Comparison of ENCODE assay signal across 24 cellular contexts in genomic region chr1:172460177-172460576, GRCh38. TPM values are rescaled to one million over a fixed set of nuclear protein-coding genes. Genes with fewer than 3 reads are reported as not detected.
"Had no signal": no experiment of that assay in that cellular context is flagged by ENCODE, and none has a peak within 500 bp of the region (broad histone marks: within the 10 kb centered on the region; RNA-seq: fewer than 3 reads in every experiment).

No MANE protein-coding gene starts in this region.

- H3K4me1 ChIP-seq: left lung, right atrium auricular region had no signal

- H3K36me3 ChIP-seq: gastrocnemius medialis, heart left ventricle, left lung, right atrium auricular region had no signal

- DNase-seq: activated CD4-positive, alpha-beta T cell treated with anti-CD3 and anti-CD28 coated beads, Interleukin-2, amount 50 U/mL, for 1 hour; activated naive CD4-positive, alpha-beta T cell; activated naive CD8-positive, alpha-beta T cell treated with anti-CD3 and anti-CD28 coated beads, Interleukin-2, amount 10 ng/mL, durations not matched to agents 7 days and 5 days; anterior cingulate cortex; cerebellar nuclear complex; dermis blood vessel endothelial cell; effector memory CD8-positive, alpha-beta T cell; gastrocnemius medialis; heart left ventricle; kidney; left lung; natural killer cell; nucleus accumbens; stimulated activated CD4-positive, alpha-beta T cell treated with anti-CD3 and anti-CD28 coated beads, Interleukin-15, amount 100 ng/mL, for 24 hours; stimulated activated CD4-positive, alpha-beta T cell treated with anti-CD3 and anti-CD28 coated beads, Interleukin-4, amount 100 ng/mL, for 1 hour; stimulated activated naive CD4-positive, alpha-beta T cell; T-cell; T-helper 9 cell had no signal

- H3K4me3 ChIP-seq: gastrocnemius medialis, heart left ventricle, left lung, right atrium auricular region had no signal

- H3K27ac Mint-ChIP-seq: activated naive CD8-positive, alpha-beta T cell treated with anti-CD3 and anti-CD28 coated beads, Interleukin-2, amount 10 ng/mL, durations not matched to agents 7 days and 5 days; activated T-helper 1 cell treated with anti-CD3 and anti-CD28 coated beads, Interleukin-12 subunit alpha, Interleukin-12 subunit beta, Interleukin-2, Interleukin-4 antibody, amounts not matched to agents 30 ng/mL and 10 ng/mL and 1 ng/mL, durations not matched to agents 14 hours and 24 hours and 36 hours; effector memory CD8-positive, alpha-beta T cell; memory B cell; natural killer cell; T-cell had no signal

- H3K4me3 Mint-ChIP-seq: activated naive CD8-positive, alpha-beta T cell treated with anti-CD3 and anti-CD28 coated beads, Interleukin-2, amount 10 ng/mL, durations not matched to agents 7 days and 5 days; activated T-helper 1 cell treated with anti-CD3 and anti-CD28 coated beads, Interleukin-12 subunit alpha, Interleukin-12 subunit beta, Interleukin-2, Interleukin-4 antibody, amounts not matched to agents 30 ng/mL and 10 ng/mL and 1 ng/mL, durations not matched to agents 14 hours and 24 hours and 36 hours; effector memory CD8-positive, alpha-beta T cell; memory B cell; natural killer cell; T-cell had no signal

- H3K9me3 ChIP-seq: gastrocnemius medialis, heart left ventricle, left lung, right atrium auricular region had no signal

- H3K36me3 Mint-ChIP-seq: activated naive CD8-positive, alpha-beta T cell treated with anti-CD3 and anti-CD28 coated beads, Interleukin-2, amount 10 ng/mL, durations not matched to agents 7 days and 5 days; memory B cell; natural killer cell; T-cell had no signal

- H3K9me3 Mint-ChIP-seq: activated naive CD8-positive, alpha-beta T cell treated with anti-CD3 and anti-CD28 coated beads, Interleukin-2, amount 10 ng/mL, durations not matched to agents 7 days and 5 days; activated T-helper 1 cell treated with anti-CD3 and anti-CD28 coated beads, Interleukin-12 subunit alpha, Interleukin-12 subunit beta, Interleukin-2, Interleukin-4 antibody, amounts not matched to agents 30 ng/mL and 10 ng/mL and 1 ng/mL, durations not matched to agents 14 hours and 24 hours and 36 hours; effector memory CD8-positive, alpha-beta T cell; memory B cell; natural killer cell; T-cell had no signal

- H3K27ac ChIP-seq: epithelial cell of prostate, gastrocnemius medialis, heart left ventricle, left lung, right atrium auricular region had no signal

- H3K27me3 ChIP-seq: gastrocnemius medialis, heart left ventricle, left lung, right atrium auricular region had no signal

- ATAC-seq: effector memory CD8-positive, alpha-beta T cell; gastrocnemius medialis; heart left ventricle; natural killer cell; T-cell had no signal

- H3K4me1 Mint-ChIP-seq: memory B cell, natural killer cell, T-cell had no signal

RNA-seq across cellular contexts. Expression of gene C1orf105, which starts 39.7 kb away (rescaled TPM):
- total RNA-seq: activated CD8-positive, alpha-beta memory T cell treated with anti-CD3 and anti-CD28 coated beads for 36 hours; activated naive CD8-positive, alpha-beta T cell treated with anti-CD3 and anti-CD28 coated beads, Interleukin-2, amount 10 ng/mL, durations not matched to agents 7 days and 5 days; activated T-helper 1 cell treated with anti-CD3 and anti-CD28 coated beads, Interleukin-12 subunit alpha, Interleukin-12 subunit beta, Interleukin-2, Interleukin-4 antibody, amounts not matched to agents 30 ng/mL and 10 ng/mL and 1 ng/mL, durations not matched to agents 14 hours and 24 hours and 36 hours; dermis blood vessel endothelial cell; kidney; left lung; natural killer cell; posterior vena cava; T-cell had no signal
